In the genomic region with DNA sequence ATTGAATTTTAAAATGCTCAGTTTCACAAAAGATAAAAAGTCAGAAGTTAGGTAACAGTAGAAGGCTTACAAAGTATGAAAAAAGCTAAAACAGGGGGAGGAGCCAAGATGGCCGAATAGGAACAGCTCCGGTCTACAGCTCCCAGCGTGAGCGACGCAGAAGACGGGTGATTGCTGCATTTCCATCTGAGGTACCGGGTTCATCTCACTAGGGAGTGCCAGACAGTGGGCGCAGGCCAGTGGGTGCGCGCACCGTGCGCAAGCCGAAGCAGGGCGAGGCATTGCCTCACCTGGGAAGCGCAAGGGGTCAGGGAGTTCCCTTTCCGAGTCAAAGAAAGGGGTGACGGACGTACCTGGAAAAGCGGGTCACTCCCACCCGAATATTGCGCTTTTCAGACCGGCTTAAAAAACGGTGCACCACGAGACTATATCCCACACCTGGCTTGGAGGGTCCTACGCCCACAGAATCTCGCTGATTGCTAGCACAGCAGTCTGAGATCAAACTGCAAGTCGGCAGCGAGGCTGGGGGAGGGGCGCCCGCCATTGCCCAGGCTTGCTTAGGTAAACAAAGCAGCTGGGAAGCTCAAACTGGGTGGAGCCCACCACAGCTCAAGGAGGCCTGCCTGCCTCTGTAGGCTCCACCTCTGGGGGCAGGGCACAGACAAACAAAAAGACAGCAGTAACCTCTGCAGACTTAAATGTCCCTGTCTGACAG, we compare ENCODE assay signal across 7 cellular contexts.
A peak's percentile ranks its signal among the peaks of the same experiment; 100 is the strongest.
DNase-seq lines count a peak whose midpoint lies in the region; ATAC-seq and TF ChIP-seq lines count a peak whose summit lies in the region.
"Not testable (repeated sequence)": the region's sequence is repeated elsewhere in the genome, so short reads cannot be mapped to it uniquely, and the experiment has no call there.

No MANE protein-coding gene starts in this region.

- not testable (repeated sequence) for H3K9me3 ChIP-seq in HEK293 (ENCODE audit: control insufficient read depth, insufficient read depth, low read depth, low read length); RWPE2 (ENCODE audit: severe bottlenecking); liver (ENCODE audit: control insufficient read depth in 4 of 4, low read length in 3 of 4)

- not testable (repeated sequence) for H3K36me3 Mint-ChIP-seq in osteocyte (ENCODE audit: unreplicated experiment)

- not testable (repeated sequence) for H3K4me1 ChIP-seq in HEK293 (ENCODE audit: control insufficient read depth, insufficient read depth, low read length); RWPE2 (ENCODE audit: insufficient read depth, poor library complexity, severe bottlenecking); foreskin keratinocyte; liver (ENCODE audit: control insufficient read depth in 4 of 4, insufficient read depth in 4 of 4, low read length in 3 of 4)

- ATAC-seq in RWPE2 (ENCODE audit: low read depth), result peak; percentile 81
- ATAC-seq in foreskin keratinocyte, result not testable (repeated sequence)

- H3K27me3 ChIP-seq in RWPE2 (ENCODE audit: insufficient read depth, poor library complexity, severe bottlenecking); brain microvascular endothelial cell (replicated peaks); foreskin keratinocyte; liver (ENCODE audit: control insufficient read depth in 4 of 4, insufficient read depth in 4 of 4, low read length in 3 of 4): not testable (repeated sequence)

- H3K27ac ChIP-seq in HEK293 (ENCODE audit: extremely low read depth, low read depth, low read length); brain microvascular endothelial cell; liver (ENCODE audit: low read depth in 1 of 2, low read length in 2 of 2): not testable (repeated sequence)
- peak overlapping the region; percentile 88 for H3K27ac ChIP-seq in RWPE2 (ENCODE audit: poor library complexity, severe bottlenecking)
- peak overlapping the region; percentile 27 for H3K27ac ChIP-seq in foreskin keratinocyte

- not testable (repeated sequence) for H3K36me3 ChIP-seq in HEK293 (ENCODE audit: control insufficient read depth in 2 of 2, insufficient read depth in 1 of 2, low read length in 2 of 2); RWPE2 (ENCODE audit: low read depth); brain microvascular endothelial cell (replicated peaks); liver (ENCODE audit: control insufficient read depth in 4 of 4, insufficient read depth in 3 of 4, low read depth in 1 of 4, low read length in 3 of 4)

- TF ChIP-seq RAD21 in liver (IDR thresholded peaks at IDR 0.05), result not testable (repeated sequence)

- H3K4me3 Mint-ChIP-seq in osteocyte (ENCODE audit: unreplicated experiment), result peak overlapping the region; percentile 77

- peak overlapping the region; percentile 75 for H3K27ac Mint-ChIP-seq in osteocyte (ENCODE audit: unreplicated experiment)

- not testable (repeated sequence) for H3K4me1 Mint-ChIP-seq in osteocyte (ENCODE audit: unreplicated experiment)

- peak; percentile 55 for DNase-seq in NCI-H2171 treated with DMSO at 0.1 percent for 48 hours (lab: John Stamatoyannopoulos, UW)
- not testable (repeated sequence) for DNase-seq in RWPE2 (ENCODE audit: low spot score); brain microvascular endothelial cell; foreskin keratinocyte; osteocyte (ENCODE audit: extremely low spot score, unreplicated experiment)

- not testable (repeated sequence) for H3K9ac ChIP-seq in liver (ENCODE audit: low read depth in 1 of 2, low read length in 2 of 2)

- H3K4me3 ChIP-seq in HEK293 (ENCODE audit: low read depth, low read length) (peak overlapping the region; percentile 37), RWPE2 (ENCODE audit: severe bottlenecking) (peak overlapping the region; percentile 31), brain microvascular endothelial cell (ENCODE audit: low read depth, low read length) (peak overlapping the region; percentile 37)
- H3K4me3 ChIP-seq in liver (ENCODE audit: low read depth in 1 of 3, low read length in 3 of 3), result not testable (repeated sequence)

- TF ChIP-seq CTCF in HEK293 (tag by site-specific recombination; IDR thresholded peaks at IDR 0.05); brain microvascular endothelial cell (IDR thresholded peaks at IDR 0.05; ENCODE audit: low read depth, low read length, missing control alignments); foreskin keratinocyte (conservative IDR thresholded peaks at IDR 0.05); liver (IDR thresholded peaks at IDR 0.05; ENCODE audit: low read depth, low read length, missing input control); osteocyte (IDR thresholded peaks at IDR 0.05): not testable (repeated sequence)
- peak; percentile 10 for TF ChIP-seq CTCF in RWPE2 (IDR thresholded peaks at IDR 0.05; ENCODE audit: poor library complexity, severe bottlenecking)

- not testable (repeated sequence) for H3K9me3 Mint-ChIP-seq in osteocyte (ENCODE audit: unreplicated experiment)

- in situ Hi-C loops in brain microvascular endothelial cell (cut with HindIII; ENCODE audit: low pct_ligation_motif_present, low sequenced_read_pairs), result not testable (repeated sequence)

- CTCF ChIA-PET in HEK293 (lab: Yijun Ruan, JAX), result not testable (repeated sequence)

- not testable (repeated sequence) for H3K27me3 Mint-ChIP-seq in osteocyte (ENCODE audit: unreplicated experiment)

- WGBS in liver, result 48% methylated on average over 28 of the region's 30 CpGs

- POLR2A ChIA-PET in HEK293 (lab: Yijun Ruan, JAX), result not testable (repeated sequence)

TF ChIP-seq in HEK293, 187 proteins besides CTCF, POLR2A, EP300 and RAD21 (continues in another document):
- TF ChIP-seq ZEB2 (tag by site-specific recombination; IDR thresholded peaks at IDR 0.05), result peak; percentile 46; the same call in 1 of the 2 replicates
- TF ChIP-seq, protein P1, sequence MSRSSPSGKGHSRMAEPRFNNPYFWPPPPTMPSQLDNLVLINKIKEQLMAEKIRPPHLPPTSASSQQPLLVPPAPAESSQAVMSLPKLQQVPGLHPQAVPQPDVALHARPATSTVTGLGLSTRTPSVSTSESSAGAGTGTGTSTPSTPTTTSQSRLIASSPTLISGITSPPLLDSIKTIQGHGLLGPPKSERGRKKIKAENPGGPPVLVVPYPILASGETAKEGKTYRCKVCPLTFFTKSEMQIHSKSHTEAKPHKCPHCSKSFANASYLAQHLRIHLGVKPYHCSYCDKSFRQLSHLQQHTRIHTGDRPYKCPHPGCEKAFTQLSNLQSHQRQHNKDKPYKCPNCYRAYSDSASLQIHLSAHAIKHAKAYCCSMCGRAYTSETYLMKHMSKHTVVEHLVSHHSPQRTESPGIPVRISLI (tag by site-specific recombination; IDR thresholded peaks at IDR 0.05), result 0 out of 2 replicates have a peak, but pooled peaks have one; percentile 29
- peak; percentile 72 for TF ChIP-seq ZBTB20 (tag by site-specific recombination; IDR thresholded peaks at IDR 0.05)
- TF ChIP-seq YY1 (tag by site-specific recombination; IDR thresholded peaks at IDR 0.05), result peak; percentile 48; the same call in 1 of the 2 replicates
- peak; percentile 76 for TF ChIP-seq ZNF335 (tag by site-specific recombination; conservative IDR thresholded peaks at IDR 0.05)
- peak; percentile 49 for TF ChIP-seq ZBTB17 (tag by site-specific recombination; IDR thresholded peaks at IDR 0.05)
- 0 out of 2 replicates have a peak, but pooled peaks have one; percentile 33 for TF ChIP-seq KLF1 (tag by site-specific recombination; IDR thresholded peaks at IDR 0.05)
- peak; percentile 97 for TF ChIP-seq ZNF341 (tag by site-specific recombination; IDR thresholded peaks at IDR 0.05; ENCODE audit: low read depth)
- TF ChIP-seq ZNF2 (tag by site-specific recombination; IDR thresholded peaks at IDR 0.05), result 0 out of 2 replicates have a peak, but pooled peaks have one; percentile 30
- TF ChIP-seq SP7 (tag by site-specific recombination; IDR thresholded peaks at IDR 0.05), result 0 out of 2 replicates have a peak, but pooled peaks have one; percentile 27
- 0 out of 2 replicates have a peak, but pooled peaks have one; percentile 8 for TF ChIP-seq EGR2 (tag by site-specific recombination; IDR thresholded peaks at IDR 0.05; ENCODE audit: low read depth)

TF ChIP-seq in liver, 16 proteins besides CTCF, POLR2A, EP300 and RAD21:
- peak; percentile 26 for TF ChIP-seq YY1 (IDR thresholded peaks at IDR 0.05)
TF ChIP-seq in liver: peak in this region for 1; not testable (repeated sequence) for 15.
